ENCODE assay signal across 9 cellular contexts in the genomic region with DNA sequence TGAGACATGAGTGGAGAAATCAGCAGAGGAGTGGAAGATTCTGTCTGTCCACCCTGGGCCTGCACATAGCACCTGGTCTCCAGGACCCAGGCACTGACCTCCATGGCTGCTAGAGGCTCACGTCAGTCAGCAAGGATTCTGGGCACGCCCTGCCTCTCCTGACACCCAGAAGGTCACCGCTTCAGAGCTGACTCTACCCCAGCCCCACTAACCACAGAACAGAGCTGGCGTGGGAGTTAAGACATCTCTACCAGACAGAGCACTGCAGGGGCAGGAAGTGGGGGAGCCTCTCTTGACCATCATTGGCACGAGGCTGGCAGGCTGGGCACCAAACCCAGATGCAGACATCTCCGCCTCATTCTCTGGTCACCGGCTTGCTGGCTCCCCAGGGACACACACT. TPM values are rescaled to one million over a fixed set of nuclear protein-coding genes. Genes with fewer than 3 reads are reported as not detected.
DNase-seq lines count a peak whose midpoint lies in the region; ATAC-seq and TF ChIP-seq lines count a peak whose summit lies in the region.
"Had no signal": no experiment of that assay in that cellular context is flagged by ENCODE, and none has a peak within 500 bp of the region (broad histone marks: within the 10 kb centered on the region; RNA-seq: fewer than 3 reads in every experiment).

No MANE protein-coding gene starts in this region.

- ATAC-seq in gastroesophageal sphincter = no peak
- ATAC-seq: HCT116 had no signal

- peaks cover 0 to 2% (median 0%) of the 10 kb centered on the region in 5 donors for H3K36me3 ChIP-seq in subcutaneous abdominal adipose tissue (ENCODE audit: control insufficient read depth in 5 of 5, insufficient read depth in 5 of 5, low read length in 5 of 5)
- peaks cover 0 to 8% of the 10 kb centered on the region in 2 donors for H3K36me3 ChIP-seq in gastroesophageal sphincter
- no peaks in the 10 kb centered on the region for H3K36me3 ChIP-seq in ascending aorta

- peak; percentile 39 for DNase-seq in activated T-cell treated with anti-CD3 and anti-CD28 coated beads for 48 hours (ENCODE audit: low read depth)
- DNase-seq in activated T-cell treated with anti-CD3 and anti-CD28 coated beads for 4 hours = no peak
- DNase-seq in M059J (ENCODE audit: low read depth) = peak; percentile 7
- peak; percentile 33 to 38 for DNase-seq in cardiac fibroblast (ENCODE audit: low read depth in 2 of 2)
- DNase-seq in KG1 (lab: John Stamatoyannopoulos, UW) = no peak
- DNase-seq in ascending aorta (ENCODE audit: low spot score in 2 of 2) = no peak

- TF ChIP-seq POLR2A in gastroesophageal sphincter (IDR thresholded peaks at IDR 0.05) = no peak

- intact Hi-C loops in ascending aorta (cut with DNase I) = no loop called here

- H3K27me3 ChIP-seq in subcutaneous abdominal adipose tissue (ENCODE audit: control insufficient read depth in 5 of 5, insufficient read depth in 4 of 5, low read length in 5 of 5) = peaks cover 0 to 6% (median 0%) of the 10 kb centered on the region in 5 donors
- no peaks in the 10 kb centered on the region for H3K27me3 ChIP-seq in gastroesophageal sphincter
- no peaks in the 10 kb centered on the region for H3K27me3 ChIP-seq in ascending aorta

- no peak for TF ChIP-seq CTCF in cardiac fibroblast (IDR thresholded peaks at IDR 0.05; ENCODE audit: low read depth, low read length)
- no peak for TF ChIP-seq CTCF in gastroesophageal sphincter (IDR thresholded peaks at IDR 0.05)
- no peak for TF ChIP-seq CTCF in ascending aorta (IDR thresholded peaks at IDR 0.05)

- no peak for TF ChIP-seq EP300 in gastroesophageal sphincter (IDR thresholded peaks at IDR 0.05)

- WGBS in gastroesophageal sphincter (ENCODE audit: low coverage in 1 of 2), 2 donors = 80% methylated on average over 1 of the region's 7 CpGs; no CpG with 5 or more reads in 1 of the 2 donors

- H3K4me1 ChIP-seq in subcutaneous abdominal adipose tissue (ENCODE audit: control insufficient read depth in 5 of 5, insufficient read depth in 5 of 5, low read length in 5 of 5) (peaks cover 12 to 58% (median 34%) of the 10 kb centered on the region in 5 donors), gastroesophageal sphincter (peaks cover 0 to 55% (median 3%) of the 10 kb centered on the region in 3 donors), ascending aorta (peaks cover 0 to 5% of the 10 kb centered on the region in 2 donors)

- H3K9me3 ChIP-seq in subcutaneous abdominal adipose tissue (ENCODE audit: control insufficient read depth in 5 of 5, low read length in 5 of 5) (no peaks in the 10 kb centered on the region), gastroesophageal sphincter (no peaks in the 10 kb centered on the region), ascending aorta (no peaks in the 10 kb centered on the region)

- no peak overlapping the region for H3K27ac ChIP-seq in subcutaneous abdominal adipose tissue (ENCODE audit: low read depth, low read length)
- peak overlapping the region in 2 of 4 donors; percentile 31 to 76 for H3K27ac ChIP-seq in gastroesophageal sphincter
- no peak overlapping the region for H3K27ac ChIP-seq in ascending aorta

- peak overlapping the region in 1 of 5 donors; percentile 17 for H3K9ac ChIP-seq in subcutaneous abdominal adipose tissue (ENCODE audit: low read length in 5 of 5)

- H3K4me3 ChIP-seq in cardiac fibroblast (replicated peaks in 1 of 2; ENCODE audit: low read depth in 2 of 2, low read length in 2 of 2) (peak overlapping the region in 1 of 2 donors; percentile 18), subcutaneous abdominal adipose tissue (ENCODE audit: low read depth in 1 of 5, low read length in 5 of 5) (peak overlapping the region in 4 of 5 donors; percentile 41 to 68 (median 66)), gastroesophageal sphincter (peak overlapping the region in 1 of 2 donors; percentile 79), ascending aorta (peak overlapping the region in 1 of 2 donors; percentile 7)

RNA-seq across cellular contexts. Expression of a gene that starts 3.0 kb away (rescaled TPM):
- total RNA-seq in M059J (2014; rRNA removed; shearing (Covaris generic)) = 18.1 and 22.0 TPM in 2 replicates
- total RNA-seq in gastroesophageal sphincter (10 to 100 TPM; 32.5 to 54.5 (median 39.9) TPM), ascending aorta (140 TPM)

RNA-seq across cellular contexts. Expression of a gene that starts 54.7 kb away (rescaled TPM):
- total RNA-seq in M059J (2014; rRNA removed; shearing (Covaris generic)) = 1.5 and 2.9 TPM in 2 replicates
- total RNA-seq in gastroesophageal sphincter (10 to 100 TPM in 1 of 4 donors, 1 to 10 TPM in 3; 7.1 to 14.2 (median 8.6) TPM), ascending aorta (3.6 TPM)

Comparison
In these comparisons a context has a peak if more than half of its experiments do, and no peak if none do; other contexts are left out.
1. DNase-seq: peak in activated T-cell treated with anti-CD3 and anti-CD28 coated beads for 48 hours (single experiment), M059J (single experiment) and cardiac fibroblast (2 of 2); none in activated T-cell treated with anti-CD3 and anti-CD28 coated beads for 4 hours (single experiment), KG1 (single experiment) and ascending aorta (0 of 2).